Comparison of ENCODE assay signal across 7 cellular contexts in genomic region chr3:73086071-73086494, GRCh38. TPM values are rescaled to one million over a fixed set of nuclear protein-coding genes. Genes with fewer than 3 reads are reported as not detected.
DNase-seq lines count a peak whose midpoint lies in the region; ATAC-seq and TF ChIP-seq lines count a peak whose summit lies in the region.

No MANE protein-coding gene starts in this region.

- no peak overlapping the region for H3K27ac ChIP-seq in coronary artery
- no peak overlapping the region for H3K27ac ChIP-seq in lower lobe of right lung

- peak; percentile 16 for DNase-seq in M059J (ENCODE audit: low read depth)
- DNase-seq in activated CD4-positive, alpha-beta T cell treated with anti-CD3 and anti-CD28 coated beads for 4 hours: peak; percentile 29 to 58
- DNase-seq in coronary artery (ENCODE audit: low spot score): no peak
- no peak for DNase-seq in lower lobe of right lung
- DNase-seq in stimulated activated CD8-positive, alpha-beta memory T cell treated with anti-CD3 and anti-CD28 coated beads, Interleukin-7, amount 100 ng/mL, for 1 hour (ENCODE audit: low read depth in 2 of 2): peak; percentile 11 to 21

- H3K27me3 ChIP-seq in lower lobe of right lung (ENCODE audit: low read depth): no peaks in the 10 kb centered on the region

- H3K9me3 ChIP-seq in lower lobe of right lung: no peaks in the 10 kb centered on the region

- no peaks in the 10 kb centered on the region for H3K36me3 ChIP-seq in lower lobe of right lung

- ATAC-seq in lower lobe of right lung (peak; percentile 78 to 82), GM21528 (IDR thresholded peaks at IDR 0.05; ENCODE audit: low FRiP score, unreplicated experiment) (no peak)

- TF ChIP-seq CTCF in GM12875 (IDR thresholded peaks at IDR 0.05; ENCODE audit: borderline replicate concordance, insufficient read depth, low read depth, low read length) (peak; percentile 56; the same call in 1 of the 2 replicates), coronary artery (IDR thresholded peaks at IDR 0.05) (peak; percentile 61), lower lobe of right lung (IDR thresholded peaks at IDR 0.05) (peak; percentile 78)

- H3K4me1 ChIP-seq in lower lobe of right lung: no peaks in the 10 kb centered on the region

- H3K4me3 ChIP-seq in GM12875 (ENCODE audit: low read depth, low read length) (no peak overlapping the region), coronary artery (no peak overlapping the region), lower lobe of right lung (no peak overlapping the region)

- intact Hi-C loops in lower lobe of right lung (cut with DNase I): no loop called here

RNA-seq across cellular contexts. Expression of gene EBLN2, which starts 24.6 kb away (rescaled TPM):
- 0.54 and 2.1 TPM in 2 replicates for total RNA-seq in M059J (2014; rRNA removed; shearing (Covaris generic))
- 3.6 TPM for total RNA-seq in lower lobe of right lung

Comparison
In these comparisons a context has a peak if more than half of its experiments do, and no peak if none do; other contexts are left out.
1. DNase-seq: peak in M059J (single experiment), activated CD4-positive, alpha-beta T cell treated with anti-CD3 and anti-CD28 coated beads for 4 hours (2 of 2) and stimulated activated CD8-positive, alpha-beta memory T cell treated with anti-CD3 and anti-CD28 coated beads, Interleukin-7, amount 100 ng/mL, for 1 hour (2 of 2); none in coronary artery (single experiment) and lower lobe of right lung (single experiment).
2. Peak in every context shown above with its lines, with median percentiles within 50 percentile points of each other: CTCF ChIP-seq.